In the genomic region with DNA sequence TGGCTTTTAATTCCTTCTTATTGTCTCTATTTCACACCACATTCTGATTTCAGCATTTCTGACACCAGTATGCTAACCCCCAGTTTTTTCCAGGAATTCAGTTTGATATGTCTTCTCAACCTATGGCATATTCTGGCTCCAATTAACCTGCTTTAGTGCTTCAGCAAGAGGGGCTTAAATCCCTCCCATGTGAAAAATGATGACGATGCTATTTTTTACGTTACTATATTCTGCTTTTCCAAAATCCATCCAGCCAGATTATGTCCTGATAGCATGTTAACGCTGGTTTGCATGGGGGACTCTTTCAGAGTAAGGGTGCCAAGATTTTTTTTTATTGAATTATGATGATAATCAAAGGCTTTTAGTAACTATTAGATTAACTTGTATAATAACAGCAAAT, we compare ENCODE assay signal across 33 cellular contexts.
"Had no signal": no experiment of that assay in that cellular context is flagged by ENCODE, and none has a peak within 500 bp of the region (broad histone marks: within the 10 kb centered on the region; RNA-seq: fewer than 3 reads in every experiment).

No MANE protein-coding gene starts in this region.

- H3K27me3 ChIP-seq: adrenal gland, body of pancreas, brain microvascular endothelial cell, breast epithelium had no signal

- H3K9me3 ChIP-seq: adrenal gland, body of pancreas, breast epithelium had no signal

- FAIRE-seq: astrocyte, TTC549 had no signal

- H3K36me3 ChIP-seq: adrenal gland, brain microvascular endothelial cell, breast epithelium had no signal

- H3K4me3 ChIP-seq: adrenal gland, body of pancreas, breast epithelium had no signal

- DNase-seq: activated B cell treated with CpG ODN at 0.5 μM for 24 hours; activated CD4-positive, alpha-beta memory T cell treated with anti-CD3 and anti-CD28 coated beads for 36 hours; activated CD4-positive, alpha-beta T cell treated with anti-CD3 and anti-CD28 coated beads for 4 hours; activated CD4-positive, alpha-beta T cell treated with anti-CD3 and anti-CD28 coated beads, Interleukin-2, amount 10 ng/mL, durations not matched to agents 24 days and 14 days; activated CD4-positive, alpha-beta T cell treated with anti-CD3 and anti-CD28 coated beads, Interleukin-2, amount 50 U/mL, for 1 hour; activated CD4-positive, alpha-beta T cell treated with anti-CD3 and anti-CD28 coated beads, Interleukin-2, amount 50 U/mL, for 4 hours; activated CD4-positive, CD25-positive, alpha-beta regulatory T cell treated with anti-CD3 and anti-CD28 coated beads, Interleukin-2, amount 50 U/mL, for 72 hours; activated CD8-positive, alpha-beta memory T cell treated with anti-CD3 and anti-CD28 coated beads, Interleukin-2, amount 50 U/mL, for 4 hours; activated CD8-positive, alpha-beta T cell treated with anti-CD3 and anti-CD28 coated beads for 36 hours; activated effector memory CD4-positive, alpha-beta T cell treated with anti-CD3 and anti-CD28 coated beads, Interleukin-2, amount 50 U/mL, for 16 hours; activated gamma-delta T cell treated with Interleukin-2 at 50 U/mL for 16 hours; activated naive CD4-positive, alpha-beta T cell; activated naive CD4-positive, alpha-beta T cell treated with anti-CD3 and anti-CD28 coated beads for 36 hours; activated naive CD4-positive, alpha-beta T cell treated with anti-CD3 and anti-CD28 coated beads, Interleukin-2, amount 50 U/mL, for 16 hours; activated naive CD8-positive, alpha-beta T cell treated with anti-CD3 and anti-CD28 coated beads for 36 hours; activated T-cell treated with anti-CD3 and anti-CD28 coated beads for 4 hours; activated T-cell treated with anti-CD3 and anti-CD28 coated beads, Interleukin-2, amount 50 U/mL, for 1 hour; activated T-cell treated with anti-CD3 and anti-CD28 coated beads, Interleukin-2, amount 50 U/mL, for 4 hours; activated T-cell treated with anti-CD3 and anti-CD28 coated beads, Interleukin-2, amount 50 U/mL, for 72 hours; adrenal gland; amniotic stem cell; aorta; body of pancreas; brain microvascular endothelial cell; central memory CD4-positive, alpha-beta T cell; T-helper 2 cell; T-helper 9 cell had no signal

- ATAC-seq: activated CD8-positive, alpha-beta T cell treated with anti-CD3 and anti-CD28 coated beads for 36 hours; activated naive CD4-positive, alpha-beta T cell treated with anti-CD3 and anti-CD28 coated beads, Interleukin-2, amount 50 U/mL, for 72 hours; activated T-cell treated with anti-CD3 and anti-CD28 coated beads, Interleukin-2, amount 50 U/mL, for 4 hours; activated T-cell treated with anti-CD3 and anti-CD28 coated beads, Interleukin-2, amount 50 U/mL, for 72 hours; activated T-helper 17 cell treated with anti-CD3 and anti-CD28 coated beads, Interleukin-2, amount 50 U/mL, for 72 hours; body of pancreas had no signal

- H3K4me1 ChIP-seq: adrenal gland, breast epithelium had no signal

- H3K27ac ChIP-seq: adrenal gland, body of pancreas, brain microvascular endothelial cell, breast epithelium, VCaP had no signal
